In the genomic region with DNA sequence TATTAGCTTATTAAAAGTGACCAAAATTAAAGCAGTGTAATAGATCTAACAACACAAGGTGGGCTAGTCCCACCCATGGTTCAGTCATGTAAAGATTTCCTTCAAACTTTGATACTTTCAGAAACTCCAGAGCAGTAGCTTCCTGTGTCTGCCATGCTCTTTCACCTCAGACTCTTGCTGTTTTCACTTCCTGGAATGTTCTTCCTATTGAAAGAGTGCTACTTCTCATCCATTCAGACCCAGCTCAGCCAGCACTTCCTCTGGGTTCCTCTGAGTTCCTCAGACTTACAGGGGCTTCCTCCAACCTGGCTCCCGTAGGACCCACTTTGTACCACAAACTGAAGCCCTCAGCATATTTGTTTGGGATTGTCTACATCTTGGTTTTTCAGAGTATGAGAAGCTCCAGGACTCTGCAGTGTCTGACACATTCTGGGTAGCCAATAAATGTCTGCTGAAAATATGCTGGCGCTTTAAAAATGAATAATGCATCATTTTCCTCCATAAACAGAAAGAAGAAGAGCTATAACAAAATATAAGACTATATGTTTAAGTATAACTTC, we compare ENCODE assay signal across 12 cellular contexts. TPM values are rescaled to one million over a fixed set of nuclear protein-coding genes. Genes with fewer than 3 reads are reported as not detected.
DNase-seq lines count a peak whose midpoint lies in the region; ATAC-seq and TF ChIP-seq lines count a peak whose summit lies in the region.
"Had no signal": no experiment of that assay in that cellular context is flagged by ENCODE, and none has a peak within 500 bp of the region (broad histone marks: within the 10 kb centered on the region; RNA-seq: fewer than 3 reads in every experiment).

No MANE protein-coding gene starts in this region.

- peaks cover 46% of the 10 kb centered on the region for H3K4me1 ChIP-seq in body of pancreas

- TF ChIP-seq CTCF in Calu3 (IDR thresholded peaks at IDR 0.05; ENCODE audit: unreplicated experiment) (no peak), brain microvascular endothelial cell (IDR thresholded peaks at IDR 0.05; ENCODE audit: low read depth, low read length, missing control alignments) (no peak), body of pancreas (IDR thresholded peaks at IDR 0.05) (no peak)

- H3K4me3 ChIP-seq in brain microvascular endothelial cell (ENCODE audit: low read depth, low read length) = no peak overlapping the region
- no peak overlapping the region for H3K4me3 ChIP-seq in body of pancreas
- H3K4me3 ChIP-seq: SK-N-MC had no signal

- peaks cover 35% of the 10 kb centered on the region for H3K36me3 Mint-ChIP-seq in Calu3 (ENCODE audit: insufficient read depth, unreplicated experiment)
- no peaks in the 10 kb centered on the region for H3K36me3 Mint-ChIP-seq in activated T-helper 2 cell treated with anti-CD3 and anti-CD28 coated beads, Interferon-gamma antibody, Interleukin-2, Interleukin-4, amounts not matched to agents 10 μg/mL and 5 μg/mL and 100 μg/mL, durations not matched to agents 14 hours and 24 hours and 36 hours (ENCODE audit: low read depth)

- no peak overlapping the region for H3K27ac ChIP-seq in brain microvascular endothelial cell
- peak overlapping the region in 1 of 4 donors; percentile 54 for H3K27ac ChIP-seq in body of pancreas
- H3K27ac ChIP-seq: SK-N-MC had no signal

- in situ Hi-C loops in brain microvascular endothelial cell (cut with HindIII; ENCODE audit: low pct_ligation_motif_present, low sequenced_read_pairs) = no loop called here

- CTCF ChIA-PET in Calu3 (lab: Charles Lee) = interaction anchor here (0.8 to 2.9 kb wide), 3 partner anchors 8 to 18 kb away, joined by 4 to 18 read pairs (median 11); partner anchors contain the start of gene NCEH1

- H3K36me3 ChIP-seq in brain microvascular endothelial cell (replicated peaks) (no peaks in the 10 kb centered on the region), body of pancreas (replicated peaks in 1 of 2; ENCODE audit: insufficient read depth in 1 of 2, low read depth in 2 of 2) (no peaks in the 10 kb centered on the region)

- H3K4me1 Mint-ChIP-seq in Calu3 (ENCODE audit: low read depth, unreplicated experiment) = peaks cover 61% of the 10 kb centered on the region
- H3K4me1 Mint-ChIP-seq in activated T-helper 2 cell treated with anti-CD3 and anti-CD28 coated beads, Interferon-gamma antibody, Interleukin-2, Interleukin-4, amounts not matched to agents 10 μg/mL and 5 μg/mL and 100 μg/mL, durations not matched to agents 14 hours and 24 hours and 36 hours (ENCODE audit: low read depth) = peaks cover 8% of the 10 kb centered on the region

- no peaks in the 10 kb centered on the region for H3K9me3 ChIP-seq in body of pancreas

- no peak for TF ChIP-seq POLR2A in body of pancreas (IDR thresholded peaks at IDR 0.05)

- H3K27me3 Mint-ChIP-seq in Calu3 (ENCODE audit: unreplicated experiment) = no peaks in the 10 kb centered on the region
- no peaks in the 10 kb centered on the region for H3K27me3 Mint-ChIP-seq in activated T-helper 2 cell treated with anti-CD3 and anti-CD28 coated beads, Interferon-gamma antibody, Interleukin-2, Interleukin-4, amounts not matched to agents 10 μg/mL and 5 μg/mL and 100 μg/mL, durations not matched to agents 14 hours and 24 hours and 36 hours (ENCODE audit: low read depth)
- H3K27me3 Mint-ChIP-seq: stimulated activated naive CD8-positive, alpha-beta T cell treated with anti-CD3 and anti-CD28 coated beads, Interleukin-15, Interleukin-2, amounts not matched to agents 100 ng/mL and 50 ng/mL, for 24 hours had no signal

- no peak overlapping the region for H3K4me3 Mint-ChIP-seq in Calu3 (ENCODE audit: low read depth, unreplicated experiment)
- no peak overlapping the region for H3K4me3 Mint-ChIP-seq in activated T-helper 2 cell treated with anti-CD3 and anti-CD28 coated beads, Interferon-gamma antibody, Interleukin-2, Interleukin-4, amounts not matched to agents 10 μg/mL and 5 μg/mL and 100 μg/mL, durations not matched to agents 14 hours and 24 hours and 36 hours (ENCODE audit: low read depth)
- H3K4me3 Mint-ChIP-seq: stimulated activated naive CD8-positive, alpha-beta T cell treated with anti-CD3 and anti-CD28 coated beads, Interleukin-15, Interleukin-2, amounts not matched to agents 100 ng/mL and 50 ng/mL, for 24 hours had no signal

- H3K27ac Mint-ChIP-seq in Calu3 (ENCODE audit: unreplicated experiment) = peak overlapping the region; percentile 34
- peak overlapping the region; percentile 67 for H3K27ac Mint-ChIP-seq in activated T-helper 2 cell treated with anti-CD3 and anti-CD28 coated beads, Interferon-gamma antibody, Interleukin-2, Interleukin-4, amounts not matched to agents 10 μg/mL and 5 μg/mL and 100 μg/mL, durations not matched to agents 14 hours and 24 hours and 36 hours
- H3K27ac Mint-ChIP-seq: stimulated activated naive CD8-positive, alpha-beta T cell treated with anti-CD3 and anti-CD28 coated beads, Interleukin-15, Interleukin-2, amounts not matched to agents 100 ng/mL and 50 ng/mL, for 24 hours had no signal

- no TSS peak for BruUV-seq in Calu3 (replicated peaks; lab: Mats Ljungman, UMichigan)

- no peak for DNase-seq in Calu3
- no peak for DNase-seq in activated T-helper 2 cell treated with anti-CD3 and anti-CD28 coated beads, Interferon-gamma antibody, Interleukin-2, Interleukin-4, amounts not matched to agents 10 μg/mL and 5 μg/mL and 100 μg/mL, durations not matched to agents 14 hours and 24 hours and 36 hours (ENCODE audit: low spot score)
- DNase-seq in SW 1271 (lab: John Stamatoyannopoulos, UW) = no peak
- no peak for DNase-seq in retina
- DNase-seq in brain microvascular endothelial cell = no peak
- DNase-seq in body of pancreas = no peak
- DNase-seq: aorta, EL had no signal

- WGBS in body of pancreas, 2 donors = 73 to 91% methylated on average over 2 of the region's 2 CpGs

- intact Hi-C loops in Calu3 (cut with micrococcal nuclease; ENCODE audit: unreplicated experiment) (no loop called here), body of pancreas (cut with DNase I) (no loop called here)
- intact Hi-C loops in activated T-helper 2 cell treated with anti-CD3 and anti-CD28 coated beads, Interferon-gamma antibody, Interleukin-2, Interleukin-4, amounts not matched to agents 10 μg/mL and 5 μg/mL and 100 μg/mL, durations not matched to agents 14 hours and 24 hours and 36 hours (cut with micrococcal nuclease) = no loop called here

- peak; percentile 65 for ATAC-seq in GM19455 (IDR thresholded peaks at IDR 0.05; ENCODE audit: unreplicated experiment)
- peak; percentile 80 for ATAC-seq in HG03342 (IDR thresholded peaks at IDR 0.05; ENCODE audit: unreplicated experiment)
- no peak for ATAC-seq in body of pancreas

- H3K27me3 ChIP-seq in brain microvascular endothelial cell (replicated peaks) (no peaks in the 10 kb centered on the region), body of pancreas (no peaks in the 10 kb centered on the region)

- H3K9me3 Mint-ChIP-seq in Calu3 (ENCODE audit: low read depth, unreplicated experiment) = peaks cover 2% of the 10 kb centered on the region
- peaks cover 4% of the 10 kb centered on the region for H3K9me3 Mint-ChIP-seq in activated T-helper 2 cell treated with anti-CD3 and anti-CD28 coated beads, Interferon-gamma antibody, Interleukin-2, Interleukin-4, amounts not matched to agents 10 μg/mL and 5 μg/mL and 100 μg/mL, durations not matched to agents 14 hours and 24 hours and 36 hours
- H3K9me3 Mint-ChIP-seq: stimulated activated naive CD8-positive, alpha-beta T cell treated with anti-CD3 and anti-CD28 coated beads, Interleukin-15, Interleukin-2, amounts not matched to agents 100 ng/mL and 50 ng/mL, for 24 hours had no signal

RNA-seq across cellular contexts. Expression of gene NCEH1, which starts 18.0 kb away (rescaled TPM):
- total RNA-seq in Calu3 (2022) (159 and 163 TPM in 2 replicates), body of pancreas (10 to 100 TPM in 1 of 2 donors, 1 to 10 TPM in 1; 6.9 to 10.1 TPM)
- 9.6 and 10.0 TPM in 2 replicates for total RNA-seq in activated T-helper 2 cell treated with anti-CD3 and anti-CD28 coated beads, Interferon-gamma antibody, Interleukin-2, Interleukin-4, amounts not matched to agents 10 μg/mL and 5 μg/mL and 100 μg/mL, durations not matched to agents 14 hours and 24 hours and 36 hours

RNA-seq across cellular contexts. Expression of gene ECT2, which starts 57.7 kb away (rescaled TPM):
- total RNA-seq in Calu3 (2022) (170 and 201 TPM in 2 replicates), body of pancreas (1 to 10 TPM in 1 of 2 donors, under 1 TPM in 1; 0.99 to 1.8 TPM)
- total RNA-seq in activated T-helper 2 cell treated with anti-CD3 and anti-CD28 coated beads, Interferon-gamma antibody, Interleukin-2, Interleukin-4, amounts not matched to agents 10 μg/mL and 5 μg/mL and 100 μg/mL, durations not matched to agents 14 hours and 24 hours and 36 hours = 39.5 and 40.3 TPM in 2 replicates

Comparison
In these comparisons a context has a peak if more than half of its experiments do, and no peak if none do; other contexts are left out.
1. RNA of gene NCEH1, which starts 18.0 kb away (total RNA-seq): 159 to 163 TPM in Calu3; 6.9 to 10.1 TPM in body of pancreas and 9.6 to 10.0 TPM in activated T-helper 2 cell treated with anti-CD3 and anti-CD28 coated beads, Interferon-gamma antibody, Interleukin-2, Interleukin-4, amounts not matched to agents 10 μg/mL and 5 μg/mL and 100 μg/mL, durations not matched to agents 14 hours and 24 hours and 36 hours; every median in the first group is over 10 times any median in the second.
2. RNA of gene ECT2, which starts 57.7 kb away (total RNA-seq): 170 to 201 TPM in Calu3 and 39.5 to 40.3 TPM in activated T-helper 2 cell treated with anti-CD3 and anti-CD28 coated beads, Interferon-gamma antibody, Interleukin-2, Interleukin-4, amounts not matched to agents 10 μg/mL and 5 μg/mL and 100 μg/mL, durations not matched to agents 14 hours and 24 hours and 36 hours; 0.99 to 1.8 TPM in body of pancreas; every median in the first group is over 10 times any median in the second.